8 cellular contexts compared by ENCODE assay signal in the genomic region with DNA sequence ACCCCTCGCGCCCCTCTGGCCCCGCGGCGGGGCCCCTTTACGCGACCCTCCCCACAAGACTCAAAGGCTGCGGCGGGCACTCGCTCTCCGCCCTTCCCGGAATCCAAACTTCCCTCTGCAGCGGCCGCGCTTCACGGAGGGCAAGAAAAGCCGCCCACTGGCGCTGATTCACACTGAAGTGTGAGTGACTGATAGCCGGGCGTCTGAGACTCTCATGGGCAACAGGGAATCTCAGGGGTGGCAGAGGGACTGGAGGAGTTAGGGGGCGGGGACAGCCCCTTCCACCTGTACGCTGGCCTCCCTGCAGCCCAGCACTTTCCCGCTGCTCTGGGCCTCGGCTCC. TPM values are rescaled to one million over a fixed set of nuclear protein-coding genes. Genes with fewer than 3 reads are reported as not detected.
DNase-seq lines count a peak whose midpoint lies in the region; ATAC-seq and TF ChIP-seq lines count a peak whose summit lies in the region.

No MANE protein-coding gene starts in this region.

- H3K27me3 ChIP-seq in BJ (ENCODE audit: control insufficient read depth, insufficient read depth, low read length) (no peaks in the 10 kb centered on the region), MG63 (no peaks in the 10 kb centered on the region)

- DNase-seq in BJ (ENCODE audit: low read depth): no peak
- DNase-seq in MG63: peak; percentile 63
- DNase-seq in cardiac septum (ENCODE audit: low spot score): peak; percentile 83
- DNase-seq in retinal pigment epithelial cell (ENCODE audit: low read depth): no peak
- DNase-seq in GOT3 (lab: John Stamatoyannopoulos, UW): no peak

- POLR2A ChIA-PET in BJ (lab: Charles Lee): no interaction called here

- TF ChIP-seq CTCF in BJ (IDR thresholded peaks at IDR 0.05; ENCODE audit: insufficient read depth, low read depth, low read length) (no peak), retinal pigment epithelial cell (conservative IDR thresholded peaks at IDR 0.05; ENCODE audit: low read depth, low read length) (no peak)

- H3K4me3 Mint-ChIP-seq in activated T-helper 17 cell treated with anti-CD3 and anti-CD28 coated beads, Interleukin-2, amount 50 U/mL, for 72 hours: peak overlapping the region; percentile 81

- ATAC-seq in activated T-helper 17 cell treated with anti-CD3 and anti-CD28 coated beads, Interleukin-2, amount 50 U/mL, for 72 hours (replicated peaks): peak; percentile 68
- ATAC-seq in GM21526 (IDR thresholded peaks at IDR 0.05; ENCODE audit: low FRiP score, unreplicated experiment) (no peak), HG03342 (IDR thresholded peaks at IDR 0.05; ENCODE audit: unreplicated experiment) (no peak)

- peaks cover 14% of the 10 kb centered on the region for H3K4me1 Mint-ChIP-seq in activated T-helper 17 cell treated with anti-CD3 and anti-CD28 coated beads, Interleukin-2, amount 50 U/mL, for 72 hours

- H3K27me3 Mint-ChIP-seq in activated T-helper 17 cell treated with anti-CD3 and anti-CD28 coated beads, Interleukin-2, amount 50 U/mL, for 72 hours: no peaks in the 10 kb centered on the region

- H3K36me3 ChIP-seq in BJ (ENCODE audit: control insufficient read depth, insufficient read depth, low read length) (peaks cover 1% of the 10 kb centered on the region; the same call in 1 of the 2 replicates), MG63 (peaks cover 4% of the 10 kb centered on the region; the same call in 1 of the 2 replicates)

- H3K27ac Mint-ChIP-seq in activated T-helper 17 cell treated with anti-CD3 and anti-CD28 coated beads, Interleukin-2, amount 50 U/mL, for 72 hours: peak overlapping the region; percentile 89

- intact Hi-C loops in cardiac septum (cut with DNase I): loop anchor here (2.0 kb wide), 1 partner anchor 27 kb away; no protein-coding TSS in a partner anchor

- no peaks in the 10 kb centered on the region for H3K9me3 ChIP-seq in MG63

- CTCF ChIA-PET in BJ (lab: Yijun Ruan, JAX): no interaction called here

- H3K4me3 ChIP-seq in BJ (ENCODE audit: low read depth, low read length) (peak overlapping the region; percentile 75), MG63 (peak overlapping the region; percentile 57), retinal pigment epithelial cell (ENCODE audit: low read length) (peak overlapping the region; percentile 42)

- peaks cover 34% of the 10 kb centered on the region for H3K36me3 Mint-ChIP-seq in activated T-helper 17 cell treated with anti-CD3 and anti-CD28 coated beads, Interleukin-2, amount 50 U/mL, for 72 hours (ENCODE audit: low read depth)

- H3K9me3 Mint-ChIP-seq in activated T-helper 17 cell treated with anti-CD3 and anti-CD28 coated beads, Interleukin-2, amount 50 U/mL, for 72 hours: no peaks in the 10 kb centered on the region

RNA-seq across cellular contexts. Expression of a gene that starts 0.7 kb away (rescaled TPM):
- polyA plus RNA-seq in BJ (2011; rRNA removed): 23.9 and 42.2 TPM in 2 replicates
- 30.9 and 34.6 TPM in 2 replicates for polyA minus RNA-seq in BJ (2011; rRNA and poly(A)+ RNA removed)
- 9.0 and 9.6 TPM in 2 replicates for total RNA-seq in MG63 (2014; rRNA removed; shearing (Covaris generic); ENCODE audit: low replicate concordance)
- total RNA-seq in activated T-helper 17 cell treated with anti-CD3 and anti-CD28 coated beads, Interleukin-2, amount 50 U/mL, for 72 hours: 100 to 1,000 TPM in 1 of 2 donors, 10 to 100 TPM in 1; 83.5 to 122 TPM
- 19.1 TPM for total RNA-seq in cardiac septum

RNA-seq across cellular contexts. Expression of a gene that starts 37.4 kb away (rescaled TPM):
- 32.5 and 48.1 TPM in 2 replicates for polyA plus RNA-seq in BJ (2011; rRNA removed)
- 10.4 and 10.5 TPM in 2 replicates for polyA minus RNA-seq in BJ (2011; rRNA and poly(A)+ RNA removed)
- 32.5 and 78.0 TPM in 2 replicates for total RNA-seq in MG63 (2014; rRNA removed; shearing (Covaris generic); ENCODE audit: low replicate concordance)
- total RNA-seq in activated T-helper 17 cell treated with anti-CD3 and anti-CD28 coated beads, Interleukin-2, amount 50 U/mL, for 72 hours: 100 to 1,000 TPM in 1 of 2 donors, 10 to 100 TPM in 1; 80.1 to 110 TPM
- total RNA-seq in cardiac septum: 22.6 TPM

RNA-seq across cellular contexts. Expression of a gene that starts 50.1 kb away (rescaled TPM):
- polyA plus RNA-seq in BJ (2011; rRNA removed): 96.8 and 140 TPM in 2 replicates
- polyA minus RNA-seq in BJ (2011; rRNA and poly(A)+ RNA removed): 70.2 and 91.2 TPM in 2 replicates
- 62.5 and 77.3 TPM in 2 replicates for total RNA-seq in MG63 (2014; rRNA removed; shearing (Covaris generic); ENCODE audit: low replicate concordance)
- 100 to 1,000 TPM; 220 to 254 TPM for total RNA-seq in activated T-helper 17 cell treated with anti-CD3 and anti-CD28 coated beads, Interleukin-2, amount 50 U/mL, for 72 hours
- total RNA-seq in cardiac septum: 213 TPM

Comparison
In these comparisons a context has a peak if more than half of its experiments do, and no peak if none do; other contexts are left out.
1. DNase-seq: peak in MG63 (single experiment) and cardiac septum (single experiment); none in BJ (single experiment), retinal pigment epithelial cell (single experiment) and GOT3 (single experiment).
2. Peak in every context shown above with its lines, with median percentiles within 50 percentile points of each other: H3K4me3 ChIP-seq.